ENCODE assay signal across 16 cellular contexts in the genomic region with DNA sequence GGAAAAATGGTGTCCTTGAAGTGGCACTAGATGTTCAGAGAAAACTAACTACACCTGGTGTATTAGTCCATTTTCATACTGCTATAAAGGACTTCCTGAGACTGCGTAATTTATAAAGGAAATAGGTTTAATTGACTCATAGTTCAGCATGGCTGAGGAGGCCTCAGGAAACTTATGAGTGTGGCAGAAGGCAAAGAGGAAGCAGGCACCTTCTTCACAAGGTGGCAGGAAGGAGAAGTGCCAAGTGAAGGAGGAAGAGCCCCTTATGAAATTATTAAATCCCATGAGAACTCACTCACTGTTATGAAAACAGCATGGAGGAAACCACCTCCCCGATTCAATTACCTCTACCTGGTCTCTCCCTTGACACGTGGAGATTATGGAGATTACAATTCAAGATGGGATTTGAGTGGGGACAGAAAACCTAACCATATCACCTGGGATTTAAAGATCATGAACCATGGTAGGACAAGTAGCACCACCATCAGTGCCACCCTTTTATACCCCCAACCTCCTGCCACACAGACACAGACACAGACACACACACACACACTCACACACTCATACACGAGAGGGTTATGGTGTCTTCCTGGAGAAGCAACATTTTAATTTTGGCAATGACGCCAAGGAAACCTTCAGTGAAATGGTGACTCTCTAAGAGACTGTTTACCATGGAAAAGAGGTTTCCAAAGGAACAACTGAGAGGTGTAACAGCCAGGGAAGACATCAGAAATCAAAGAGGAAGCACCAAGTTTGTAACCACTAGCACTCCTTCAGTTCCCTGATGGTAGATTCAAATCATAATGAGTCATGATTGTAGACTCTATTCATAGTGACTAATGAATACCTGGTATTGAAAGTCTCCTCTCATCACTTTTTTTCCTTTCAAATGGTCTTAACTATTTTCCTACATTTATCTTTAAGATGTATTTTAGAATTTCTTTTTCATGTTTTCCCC. TPM values are rescaled to one million over a fixed set of nuclear protein-coding genes. Genes with fewer than 3 reads are reported as not detected.
DNase-seq lines count a peak whose midpoint lies in the region; ATAC-seq and TF ChIP-seq lines count a peak whose summit lies in the region.
"Had no signal": no experiment of that assay in that cellular context is flagged by ENCODE, and none has a peak within 500 bp of the region (broad histone marks: within the 10 kb centered on the region; RNA-seq: fewer than 3 reads in every experiment).

No MANE protein-coding gene starts in this region.

- DNase-seq in DMS53 (lab: John Stamatoyannopoulos, UW) (peak; percentile 9), DMS53 treated with DMSO at 0.1 percent for 48 hours (lab: John Stamatoyannopoulos, UW; ENCODE audit: unreplicated experiment) (no peak), HT1080 (ENCODE audit: low read depth) (peak; percentile 75), naive B cell (peak; percentile 48), ACHN (no peak), NCI-H2196 (lab: John Stamatoyannopoulos, UW; ENCODE audit: unreplicated experiment) (no peak), right atrium auricular region (ENCODE audit: low spot score) (no peak)
- DNase-seq: activated naive CD4-positive, alpha-beta T cell treated with anti-CD3 and anti-CD28 coated beads for 36 hours; cerebellar nuclear complex; COR-L47; left ventricle myocardium superior; small intestine; T-cell had no signal

- H3K36me3 ChIP-seq in right atrium auricular region: peaks cover 6% of the 10 kb centered on the region

- peaks cover 0 to 5% of the 10 kb centered on the region in 2 donors for H3K9me3 ChIP-seq in right atrium auricular region

- H3K27me3 Mint-ChIP-seq in activated T-helper 17 cell treated with anti-CD3 and anti-CD28 coated beads, Interleukin-2, amount 50 U/mL, for 72 hours: peaks cover 9% of the 10 kb centered on the region
- no peaks in the 10 kb centered on the region for H3K27me3 Mint-ChIP-seq in naive B cell
- H3K27me3 Mint-ChIP-seq: T-cell had no signal

- H3K27ac Mint-ChIP-seq in activated T-helper 17 cell treated with anti-CD3 and anti-CD28 coated beads, Interleukin-2, amount 50 U/mL, for 72 hours: no peak overlapping the region
- peak overlapping the region; percentile 79 to 96 (median 94) for H3K27ac Mint-ChIP-seq in naive B cell
- H3K27ac Mint-ChIP-seq: activated naive CD4-positive, alpha-beta T cell treated with anti-CD3 and anti-CD28 coated beads for 36 hours; T-cell had no signal

- no peaks in the 10 kb centered on the region for H3K4me1 ChIP-seq in right atrium auricular region

- ATAC-seq in activated T-helper 17 cell treated with anti-CD3 and anti-CD28 coated beads, Interleukin-2, amount 50 U/mL, for 72 hours (replicated peaks): peak; percentile 85
- ATAC-seq in naive B cell (ENCODE audit: low read depth in 2 of 2): peak; percentile 93 to 95
- ATAC-seq: left ventricle myocardium superior, T-cell had no signal

- no peaks in the 10 kb centered on the region for H3K36me3 Mint-ChIP-seq in activated T-helper 17 cell treated with anti-CD3 and anti-CD28 coated beads, Interleukin-2, amount 50 U/mL, for 72 hours (ENCODE audit: low read depth)
- peaks cover 28 to 43% of the 10 kb centered on the region in 2 donors for H3K36me3 Mint-ChIP-seq in naive B cell
- H3K36me3 Mint-ChIP-seq: T-cell had no signal

- no peak overlapping the region for H3K4me3 ChIP-seq in right atrium auricular region
- H3K4me3 ChIP-seq: hepatocyte had no signal

- H3K27me3 ChIP-seq in right atrium auricular region: no peaks in the 10 kb centered on the region
- H3K27me3 ChIP-seq: hepatocyte had no signal

- H3K4me3 Mint-ChIP-seq in activated T-helper 17 cell treated with anti-CD3 and anti-CD28 coated beads, Interleukin-2, amount 50 U/mL, for 72 hours: no peak overlapping the region
- peak overlapping the region in 5 of 8 donors; percentile 26 to 70 (median 64) for H3K4me3 Mint-ChIP-seq in naive B cell
- H3K4me3 Mint-ChIP-seq: activated naive CD4-positive, alpha-beta T cell treated with anti-CD3 and anti-CD28 coated beads for 36 hours; T-cell had no signal

- H3K9me3 Mint-ChIP-seq in activated T-helper 17 cell treated with anti-CD3 and anti-CD28 coated beads, Interleukin-2, amount 50 U/mL, for 72 hours: peaks cover 9% of the 10 kb centered on the region
- peaks cover 12 to 69% (median 46%) of the 10 kb centered on the region in 7 donors for H3K9me3 Mint-ChIP-seq in naive B cell

- H3K4me1 Mint-ChIP-seq in activated T-helper 17 cell treated with anti-CD3 and anti-CD28 coated beads, Interleukin-2, amount 50 U/mL, for 72 hours: no peaks in the 10 kb centered on the region
- peaks cover 19 to 39% (median 26%) of the 10 kb centered on the region in 3 donors for H3K4me1 Mint-ChIP-seq in naive B cell
- H3K4me1 Mint-ChIP-seq: T-cell had no signal

- in situ Hi-C loops in ACHN (cut with HindIII; ENCODE audit: low pct_ligation_motif_present, low pct_unique_long_range_greater_than_20kb, low sequenced_read_pairs): no loop called here

- no peak for TF ChIP-seq CTCF in right atrium auricular region (IDR thresholded peaks at IDR 0.05)

- no peak overlapping the region for H3K27ac ChIP-seq in right atrium auricular region
- H3K27ac ChIP-seq: 22Rv1, hepatocyte had no signal

RNA-seq across cellular contexts. Expression of a gene that starts 41.8 kb away (rescaled TPM):
- total RNA-seq in HT1080 (2014; rRNA removed; shearing (Covaris generic)): not detected in 2 replicates
- not detected in 2 replicates for polyA plus RNA-seq in HT1080 (2015; cell fraction: cytosol; rRNA removed)
- polyA plus RNA-seq in HT1080 (2015; cell fraction: nucleus; rRNA removed): not detected in 2 replicates
- total RNA-seq in activated T-helper 17 cell treated with anti-CD3 and anti-CD28 coated beads, Interleukin-2, amount 50 U/mL, for 72 hours: not detected
- polyA plus RNA-seq in naive B cell (ENCODE audit: low read depth in 6 of 6): 1 to 10 TPM in 5 of 6 donors, under 1 TPM in 1; 1.00 to 4.3 (median 2.9) TPM
- under 1 TPM in 1 of 2 donors, not detected in 1; 0.12 TPM for total RNA-seq in right atrium auricular region
- total RNA-seq: activated naive CD4-positive, alpha-beta T cell treated with anti-CD3 and anti-CD28 coated beads for 36 hours; left ventricle myocardium superior had no signal

Comparison
In these comparisons a context has a peak if more than half of its experiments do, and no peak if none do; other contexts are left out.
1. DNase-seq: peak in DMS53 (single experiment), HT1080 (single experiment) and naive B cell (single experiment); none in DMS53 treated with DMSO at 0.1 percent for 48 hours (single experiment), ACHN (single experiment), NCI-H2196 (single experiment) and right atrium auricular region (single experiment).